In genomic region chr3:24135280-24135679, GRCh38 we compare ENCODE assay signal across 18 cellular contexts.
DNase-seq lines count a peak whose midpoint lies in the region; ATAC-seq and TF ChIP-seq lines count a peak whose summit lies in the region.
"Had no signal": no experiment of that assay in that cellular context is flagged by ENCODE, and none has a peak within 500 bp of the region (broad histone marks: within the 10 kb centered on the region; RNA-seq: fewer than 3 reads in every experiment).

No MANE protein-coding gene starts in this region.

- CTCF ChIA-PET in MCF 10A (lab: Yijun Ruan, JAX) = interaction anchor here (1.0 kb wide), 1 partner anchor 103 kb away, joined by 3 read pairs; no protein-coding TSS in a partner anchor

- peaks cover 13% of the 10 kb centered on the region for H3K36me3 Mint-ChIP-seq in MCF 10A (ENCODE audit: insufficient read depth, unreplicated experiment)
- H3K36me3 Mint-ChIP-seq: stimulated activated memory B cell treated with anti-CD40 and anti-IgM and Interleukin-4, amounts not matched to agents 10 μg/mL and 1 μg/mL and 100 μg/mL, for 72 hours had no signal

- H3K27ac Mint-ChIP-seq in MCF 10A (ENCODE audit: low read depth, unreplicated experiment) = peak overlapping the region; percentile 72
- H3K27ac Mint-ChIP-seq: activated CD4-positive, alpha-beta T cell treated with anti-CD3 and anti-CD28 coated beads, Interleukin-2, amount 10 ng/mL, durations not matched to agents 24 days and 14 days; stimulated activated memory B cell treated with anti-CD40 and anti-IgM and Interleukin-4, amounts not matched to agents 10 μg/mL and 1 μg/mL and 100 μg/mL, for 72 hours; T-helper 17 cell had no signal

- H3K27me3 Mint-ChIP-seq in MCF 10A (ENCODE audit: insufficient read depth, unreplicated experiment) = no peaks in the 10 kb centered on the region
- H3K27me3 Mint-ChIP-seq: activated CD4-positive, alpha-beta T cell treated with anti-CD3 and anti-CD28 coated beads, Interleukin-2, amount 10 ng/mL, durations not matched to agents 24 days and 14 days; stimulated activated memory B cell treated with anti-CD40 and anti-IgM and Interleukin-4, amounts not matched to agents 10 μg/mL and 1 μg/mL and 100 μg/mL, for 72 hours; T-helper 17 cell had no signal

- H3K36me3 ChIP-seq in aorta (ENCODE audit: control insufficient read depth in 1 of 2, insufficient read depth in 2 of 2, low read length in 1 of 2) = peaks cover 6 to 10% of the 10 kb centered on the region in 2 donors

- H3K4me3 ChIP-seq in aorta (ENCODE audit: low read length in 2 of 2) = no peak overlapping the region
- H3K4me3 ChIP-seq: suprapubic skin had no signal

- ATAC-seq in aorta (ENCODE audit: low FRiP score) = no peak
- ATAC-seq in GM21390 (IDR thresholded peaks at IDR 0.05; ENCODE audit: unreplicated experiment) = no peak
- ATAC-seq: stimulated activated memory B cell treated with anti-CD40 and anti-IgM and Interleukin-4, amounts not matched to agents 10 μg/mL and 1 μg/mL and 100 μg/mL, for 72 hours; T-helper 17 cell had no signal

- H3K9me3 ChIP-seq in aorta (ENCODE audit: control insufficient read depth, low read length) = no peaks in the 10 kb centered on the region
- H3K9me3 ChIP-seq: Caco-2, suprapubic skin had no signal

- H3K4me1 Mint-ChIP-seq in MCF 10A (ENCODE audit: insufficient read depth, unreplicated experiment) = peaks cover 38% of the 10 kb centered on the region
- H3K4me1 Mint-ChIP-seq: activated CD4-positive, alpha-beta T cell treated with anti-CD3 and anti-CD28 coated beads, Interleukin-2, amount 10 ng/mL, durations not matched to agents 24 days and 14 days; stimulated activated memory B cell treated with anti-CD40 and anti-IgM and Interleukin-4, amounts not matched to agents 10 μg/mL and 1 μg/mL and 100 μg/mL, for 72 hours had no signal

- no TSS peak for BruUV-seq in MCF 10A (replicated peaks; lab: Mats Ljungman, UMichigan)

- H3K27me3 ChIP-seq in aorta (ENCODE audit: control insufficient read depth in 1 of 2, insufficient read depth in 2 of 2, low read length in 1 of 2) = no peaks in the 10 kb centered on the region
- H3K27me3 ChIP-seq: suprapubic skin had no signal

- intact Hi-C loops in MCF 10A (cut with micrococcal nuclease) = no loop called here
- intact Hi-C loops in aorta (cut with DNase I) = no loop called here

- DNase-seq in GM04504 (ENCODE audit: low read depth) (peak; percentile 40), MCF 10A (ENCODE audit: unreplicated experiment) (peak; percentile 47), myocyte (ENCODE audit: low read depth) (peak; percentile 47), aorta (peak in 1 of 2 donors; percentile 59), NCI-H524 treated with DMSO at 0.1 percent for 48 hours (lab: John Stamatoyannopoulos, UW) (no peak), Ammon's horn (ENCODE audit: low spot score) (no peak)
- DNase-seq: activated CD4-positive, alpha-beta T cell treated with anti-CD3 and anti-CD28 coated beads, Interleukin-2, amount 10 ng/mL, durations not matched to agents 24 days and 14 days; activated naive CD4-positive, alpha-beta T cell; activated T-cell treated with anti-CD3 and anti-CD28 coated beads, Interleukin-2, amount 50 U/mL, for 48 hours; amniotic stem cell; Caco-2; head of caudate nucleus; NCI-H1092 treated with DMSO at 0.1 percent for 48 hours; NCI-H187 treated with DMSO at 0.1 percent for 48 hours; T-helper 17 cell had no signal

- no peak overlapping the region for H3K4me3 Mint-ChIP-seq in MCF 10A (ENCODE audit: unreplicated experiment)
- H3K4me3 Mint-ChIP-seq: activated CD4-positive, alpha-beta T cell treated with anti-CD3 and anti-CD28 coated beads, Interleukin-2, amount 10 ng/mL, durations not matched to agents 24 days and 14 days; stimulated activated memory B cell treated with anti-CD40 and anti-IgM and Interleukin-4, amounts not matched to agents 10 μg/mL and 1 μg/mL and 100 μg/mL, for 72 hours; T-helper 17 cell had no signal

- peak overlapping the region; percentile 71 to 94 for H3K27ac ChIP-seq in aorta (ENCODE audit: low read depth in 1 of 2, low read length in 2 of 2)
- H3K27ac ChIP-seq: suprapubic skin had no signal

- H3K9me3 Mint-ChIP-seq in MCF 10A (ENCODE audit: unreplicated experiment) = no peaks in the 10 kb centered on the region
- H3K9me3 Mint-ChIP-seq: activated CD4-positive, alpha-beta T cell treated with anti-CD3 and anti-CD28 coated beads, Interleukin-2, amount 10 ng/mL, durations not matched to agents 24 days and 14 days had no signal

- peaks cover 3 to 8% of the 10 kb centered on the region in 2 donors for H3K4me1 ChIP-seq in aorta (ENCODE audit: control insufficient read depth in 1 of 2, insufficient read depth in 2 of 2, low read length in 2 of 2)

- TF ChIP-seq CTCF in MCF 10A (IDR thresholded peaks at IDR 0.05; ENCODE audit: unreplicated experiment) = no peak

- 2 to 6% methylated on average over 2 of the region's 2 CpGs for whole genome bisulfite sequencing in aorta, 2 donors

- POLR2A ChIA-PET in MCF 10A (lab: Yijun Ruan, JAX) = no interaction called here

Comparison
In these comparisons a context has a peak if more than half of its experiments do, and no peak if none do; other contexts are left out.
1. DNase-seq: peak in GM04504 (single experiment), MCF 10A (single experiment) and myocyte (single experiment); none in NCI-H524 treated with DMSO at 0.1 percent for 48 hours (single experiment) and Ammon's horn (single experiment).